ENCODE assay signal across 8 cellular contexts in genomic region chr4:127400736-127401346, GRCh38.
DNase-seq lines count a peak whose midpoint lies in the region; ATAC-seq, FAIRE-seq and TF ChIP-seq lines count a peak whose summit lies in the region.

No MANE protein-coding gene starts in this region.

- TF ChIP-seq RAD21 in K562 (CRISPR knock-in tag; conservative IDR thresholded peaks at IDR 0.05 in 1 of 2, IDR thresholded peaks at IDR 0.05 in 1 of 2), result peak; percentile 82 to 89

- H3K27me3 ChIP-seq in K562 (ENCODE audit: control insufficient read depth in 2 of 2, insufficient read depth in 2 of 2, low read length in 2 of 2), result peaks cover 0 to 4% of the 10 kb centered on the region in 2 experiments; a peak in 1 of 5 replicates
- H3K27me3 ChIP-seq in thoracic aorta (replicated peaks; ENCODE audit: insufficient read depth), result no peaks in the 10 kb centered on the region

- H3K9me1 ChIP-seq in K562 (ENCODE audit: control insufficient read depth, insufficient read depth, low read length), result no peaks in the 10 kb centered on the region

- H3K4me3 ChIP-seq in K562 (no peak overlapping the region), thoracic aorta (no peak overlapping the region)

- H3K79me2 ChIP-seq in K562 (ENCODE audit: control insufficient read depth, insufficient read depth, low read length), result no peaks in the 10 kb centered on the region

- no peak overlapping the region for H3K27ac ChIP-seq in K562 (ENCODE audit: extremely low read depth, low read depth, low read length)
- H3K27ac ChIP-seq in thoracic aorta, result no peak overlapping the region

- intact Hi-C loops in K562 (cut with micrococcal nuclease), result loop anchor here (2.0 to 5.0 kb wide), 2 partner anchors 138 to 186 kb away; no protein-coding TSS in a partner anchor

- in situ Hi-C loops in K562 (cut with MboI), result no loop called here

- DNase-seq in DMS 273 treated with DMSO at 0.1 percent for 48 hours (lab: John Stamatoyannopoulos, UW) (peak; percentile 1), NCI-H748 (lab: John Stamatoyannopoulos, UW; ENCODE audit: unreplicated experiment) (peak; percentile 41), K562 (ENCODE audit: extremely low read depth in 1 of 4, low spot score in 3 of 4) (peak; percentile 41 to 80 (median 52)), islet precursor cell (peak; percentile 76), thoracic aorta (ENCODE audit: low spot score) (no peak), T-helper 9 cell (no peak)

- BruUV-seq in K562 (replicated peaks; lab: Mats Ljungman, UMichigan), result no TSS peak

- H3K36me3 ChIP-seq in K562 (ENCODE audit: control insufficient read depth, insufficient read depth, low read length) (no peaks in the 10 kb centered on the region), thoracic aorta (no peaks in the 10 kb centered on the region)

- peak; percentile 74 to 85 (median 75) for TF ChIP-seq CTCF in K562 (IDR thresholded peaks at IDR 0.05 in 2 of 3, conservative IDR thresholded peaks at IDR 0.05 in 1 of 3; ENCODE audit: insufficient read depth in 2 of 3, low read depth in 1 of 3, low read length in 3 of 3)
- TF ChIP-seq CTCF in thoracic aorta (IDR thresholded peaks at IDR 0.05), result peak; percentile 46

- ATAC-seq in GM18907 (IDR thresholded peaks at IDR 0.05; ENCODE audit: unreplicated experiment) (peak; percentile 92), HG03095 (IDR thresholded peaks at IDR 0.05; ENCODE audit: unreplicated experiment) (peak; percentile 88), K562 (peak; percentile 93), thoracic aorta (ENCODE audit: insufficient number of reproducible peaks, low FRiP score, low read depth) (no peak)

- H3K9me3 ChIP-seq in K562 (replicated peaks; ENCODE audit: control insufficient read depth, insufficient read depth, low read depth, low read length) (no peaks in the 10 kb centered on the region), thoracic aorta (no peaks in the 10 kb centered on the region)

- no peak for TF ChIP-seq EP300 in K562 (IDR thresholded peaks at IDR 0.05; ENCODE audit: low read length)

- POLR2A ChIA-PET in K562 (lab: Yijun Ruan, JAX), result interaction anchor here (0.7 to 1.0 kb wide), 2 partner anchors 9 to 1120 kb away, joined by 3 read pairs; no protein-coding TSS in a partner anchor

- no peak overlapping the region for H3K4me2 ChIP-seq in K562 (ENCODE audit: insufficient read depth, low read length)

- no peak overlapping the region for H3K9ac ChIP-seq in K562 (ENCODE audit: insufficient read depth in 1 of 2, low read depth in 2 of 2, low read length in 2 of 2)

- CTCF ChIA-PET in K562 (lab: Yijun Ruan, JAX; ENCODE audit: low intra/inter-chr PET ratio), result no interaction called here

- peak; percentile 91 for FAIRE-seq in K562 (lab: Jason Lieb, UNC)

- TF ChIP-seq POLR2A in K562 (conservative IDR thresholded peaks at IDR 0.05), result no peak

- no peaks in the 10 kb centered on the region for H4K20me1 ChIP-seq in K562 (replicated peaks; ENCODE audit: control insufficient read depth, insufficient read depth, low read length)

- 0% methylated on average over 1 of the region's 1 CpG for WGBS in K562 (ENCODE audit: insufficient coverage, low coverage, missing lambda C conversion rate)

- H3K4me1 ChIP-seq in K562 (replicated peaks in 1 of 2; ENCODE audit: control insufficient read depth in 2 of 2, insufficient read depth in 2 of 2, low read length in 2 of 2) (no peaks in the 10 kb centered on the region), thoracic aorta (ENCODE audit: control insufficient read depth in 1 of 2, low read depth in 2 of 2) (no peaks in the 10 kb centered on the region)

- no peak overlapping the region for H2AFZ ChIP-seq in K562 (ENCODE audit: low read depth, low read length)

TF ChIP-seq in K562, 482 proteins besides CTCF, POLR2A, EP300 and RAD21:
- 0 out of 2 replicates have a peak, but pooled peaks have one; percentile 30 for TF ChIP-seq CC2D1A (IDR thresholded peaks at IDR 0.05)
- TF ChIP-seq HMGXB4 (CRISPR knock-in tag; IDR thresholded peaks at IDR 0.05), result no peak
- TF ChIP-seq FOXK2 (conservative IDR thresholded peaks at IDR 0.05 in 1 of 2, IDR thresholded peaks at IDR 0.05 in 1 of 2; ENCODE audit: low read depth in 2 of 2), result no peak
- TF ChIP-seq DEAF1 (CRISPR knock-in tag; IDR thresholded peaks at IDR 0.05), result peak; percentile 76
- TF ChIP-seq PTBP1 (IDR thresholded peaks at IDR 0.05; ENCODE audit: low read depth, low read length), result no peak
- peak; percentile 73 for TF ChIP-seq SMC3 (conservative IDR thresholded peaks at IDR 0.05; ENCODE audit: insufficient read depth, low read depth, low read length)
- TF ChIP-seq STAG1 (CRISPR knock-in tag; IDR thresholded peaks at IDR 0.05; ENCODE audit: borderline replicate concordance), result peak; percentile 57; the same call in 1 of the 2 replicates
- TF ChIP-seq E2F3 (CRISPR knock-in tag; IDR thresholded peaks at IDR 0.05), result no peak
- 0 out of 2 replicates have a peak, but pooled peaks have one; percentile 2 for TF ChIP-seq NFE2 (IDR thresholded peaks at IDR 0.05; ENCODE audit: low read depth)
TF ChIP-seq in K562: peak in this region for 5.

Comparison
In these comparisons a context has a peak if more than half of its experiments do, and no peak if none do; other contexts are left out.
1. DNase-seq: peak in DMS 273 treated with DMSO at 0.1 percent for 48 hours (single experiment), NCI-H748 (single experiment), K562 (4 of 4) and islet precursor cell (single experiment); none in thoracic aorta (single experiment) and T-helper 9 cell (single experiment).